25 cellular contexts compared by ENCODE assay signal in genomic region chr2:112954364-112954763, GRCh38. TPM values are rescaled to one million over a fixed set of nuclear protein-coding genes. Genes with fewer than 3 reads are reported as not detected.
DNase-seq lines count a peak whose midpoint lies in the region; ATAC-seq, FAIRE-seq and TF ChIP-seq lines count a peak whose summit lies in the region.
"Had no signal": no experiment of that assay in that cellular context is flagged by ENCODE, and none has a peak within 500 bp of the region (broad histone marks: within the 10 kb centered on the region; RNA-seq: fewer than 3 reads in every experiment).

No MANE protein-coding gene starts in this region.

- dilution Hi-C loops in keratinocyte (cut with MboI; ENCODE audit: extremely low pct_ligation_motif_present, low sequenced_read_pairs): no loop called here

- CTCF ChIA-PET in K562 (lab: Yijun Ruan, JAX; ENCODE audit: low intra/inter-chr PET ratio): no interaction called here

- no peaks in the 10 kb centered on the region; a peak in 1 of 5 replicates for H3K4me1 ChIP-seq in K562 (replicated peaks in 1 of 2; ENCODE audit: control insufficient read depth in 2 of 2, insufficient read depth in 2 of 2, low read length in 2 of 2)
- H3K4me1 ChIP-seq in keratinocyte (ENCODE audit: control insufficient read depth, extremely low read depth, insufficient read depth, low read length): peaks cover 10% of the 10 kb centered on the region
- H3K4me1 ChIP-seq in effector memory CD4-positive, alpha-beta T cell (ENCODE audit: control insufficient read depth, insufficient read depth, low read length, poor library complexity, severe bottlenecking): no peaks in the 10 kb centered on the region

- no peaks in the 10 kb centered on the region for H3K4me1 Mint-ChIP-seq in osteocyte (ENCODE audit: unreplicated experiment)
- no peaks in the 10 kb centered on the region for H3K4me1 Mint-ChIP-seq in T-helper 17 cell
- H3K4me1 Mint-ChIP-seq: CD4-positive, alpha-beta memory T cell had no signal

- no peak overlapping the region for H3K9ac ChIP-seq in K562 (ENCODE audit: insufficient read depth in 1 of 2, low read depth in 2 of 2, low read length in 2 of 2)
- H3K9ac ChIP-seq in keratinocyte (ENCODE audit: control insufficient read depth, extremely low read depth, insufficient read depth, low read length): no peak overlapping the region

- no peak for DNase-seq in K562 (ENCODE audit: extremely low read depth in 1 of 4, low spot score in 3 of 4)
- peak; percentile 43 for DNase-seq in bronchial epithelial cell (ENCODE audit: low read depth)
- no peak for DNase-seq in epithelial cell of prostate (ENCODE audit: low read depth, low spot score)
- no peak for DNase-seq in keratinocyte (ENCODE audit: low read depth, low spot score)
- no peak for DNase-seq in effector memory CD4-positive, alpha-beta T cell
- no peak for DNase-seq in osteocyte (ENCODE audit: extremely low spot score, unreplicated experiment)
- DNase-seq in T-helper 17 cell: no peak
- DNase-seq in stimulated activated CD4-positive, alpha-beta T cell treated with anti-CD3 and anti-CD28 coated beads, Interleukin-4, amount 100 ng/mL, for 24 hours: no peak
- DNase-seq: C1 segment of cervical spinal cord; Calu3; CD4-positive, alpha-beta memory T cell; COR-L47; DMS53; DMS79 treated with DMSO at 0.1 percent for 48 hours; GF-D8; GOT3; H7; HCEC 1CT had no signal

- no TSS peak for BruUV-seq in K562 (replicated peaks; lab: Mats Ljungman, UMichigan)

- H3K36me3 ChIP-seq in K562 (ENCODE audit: control insufficient read depth, insufficient read depth, low read length) (no peaks in the 10 kb centered on the region), bronchial epithelial cell (ENCODE audit: control insufficient read depth, insufficient read depth, low read length) (no peaks in the 10 kb centered on the region), keratinocyte (ENCODE audit: control insufficient read depth in 2 of 2, extremely low read depth in 1 of 2, insufficient read depth in 2 of 2, low read length in 2 of 2) (no peaks in the 10 kb centered on the region)
- H3K36me3 ChIP-seq in effector memory CD4-positive, alpha-beta T cell (ENCODE audit: control insufficient read depth, insufficient read depth, low read length): no peaks in the 10 kb centered on the region

- H3K4me3 Mint-ChIP-seq in osteocyte (ENCODE audit: unreplicated experiment) (no peak overlapping the region), T-helper 17 cell (no peak overlapping the region)
- H3K4me3 Mint-ChIP-seq: CD4-positive, alpha-beta memory T cell had no signal

- TF ChIP-seq RAD21 in K562 (CRISPR knock-in tag; conservative IDR thresholded peaks at IDR 0.05 in 1 of 2, IDR thresholded peaks at IDR 0.05 in 1 of 2): no peak

- H3K9me3 ChIP-seq in K562 (replicated peaks; ENCODE audit: control insufficient read depth, insufficient read depth, low read depth, low read length) (no peaks in the 10 kb centered on the region), keratinocyte (ENCODE audit: control insufficient read depth, low read depth, low read length) (no peaks in the 10 kb centered on the region), T-helper 17 cell (ENCODE audit: control insufficient read depth, low read length, poor library complexity, severe bottlenecking) (peaks cover 2% of the 10 kb centered on the region)
- H3K9me3 ChIP-seq in effector memory CD4-positive, alpha-beta T cell (ENCODE audit: control insufficient read depth, low read length): no peaks in the 10 kb centered on the region

- H3K27me3 Mint-ChIP-seq in osteocyte (ENCODE audit: unreplicated experiment) (peaks cover 44% of the 10 kb centered on the region), T-helper 17 cell (peaks cover 30% of the 10 kb centered on the region)

- no peak overlapping the region for H3K4me3 ChIP-seq in K562
- H3K4me3 ChIP-seq in bronchial epithelial cell (ENCODE audit: low read depth, low read length): no peak overlapping the region
- no peak overlapping the region for H3K4me3 ChIP-seq in keratinocyte (ENCODE audit: control insufficient read depth in 2 of 3, extremely low read depth in 1 of 3, insufficient read depth in 2 of 3, low read depth in 1 of 3, low read length in 3 of 3)
- H3K4me3 ChIP-seq in effector memory CD4-positive, alpha-beta T cell (ENCODE audit: insufficient read depth, low read depth, low read length, poor library complexity, severe bottlenecking): no peak overlapping the region

- H3K36me3 Mint-ChIP-seq in osteocyte (ENCODE audit: unreplicated experiment) (no peaks in the 10 kb centered on the region), T-helper 17 cell (ENCODE audit: low read depth) (peaks cover 4% of the 10 kb centered on the region)
- H3K36me3 Mint-ChIP-seq: CD4-positive, alpha-beta memory T cell had no signal

- no peaks in the 10 kb centered on the region for H3K9me3 Mint-ChIP-seq in osteocyte (ENCODE audit: unreplicated experiment)

- no peak for TF ChIP-seq POLR2A in K562 (conservative IDR thresholded peaks at IDR 0.05)

- in situ Hi-C loops in K562 (cut with MboI): no loop called here

- no peaks in the 10 kb centered on the region for H4K20me1 ChIP-seq in K562 (replicated peaks; ENCODE audit: control insufficient read depth, insufficient read depth, low read length)
- H4K20me1 ChIP-seq in keratinocyte (ENCODE audit: control insufficient read depth, extremely low read depth, insufficient read depth, low read length): no peaks in the 10 kb centered on the region

- peak overlapping the region; percentile 16; the same call in 1 of the 2 replicates for H2AFZ ChIP-seq in K562 (ENCODE audit: low read depth, low read length)
- peak overlapping the region; percentile 58 for H2AFZ ChIP-seq in keratinocyte (ENCODE audit: control insufficient read depth, low read length)

- no peaks in the 10 kb centered on the region for H3K79me2 ChIP-seq in K562 (ENCODE audit: control insufficient read depth, insufficient read depth, low read length)
- H3K79me2 ChIP-seq in keratinocyte (ENCODE audit: control insufficient read depth, insufficient read depth, low read length): no peaks in the 10 kb centered on the region

- H3K27me3 ChIP-seq in K562 (ENCODE audit: control insufficient read depth in 2 of 2, insufficient read depth in 2 of 2, low read length in 2 of 2): peaks cover 21 to 35% of the 10 kb centered on the region in 2 experiments
- no peaks in the 10 kb centered on the region for H3K27me3 ChIP-seq in bronchial epithelial cell (ENCODE audit: control insufficient read depth, insufficient read depth, low read length)
- no peaks in the 10 kb centered on the region for H3K27me3 ChIP-seq in keratinocyte (ENCODE audit: control insufficient read depth, extremely low read depth, insufficient read depth, low read length)
- H3K27me3 ChIP-seq in effector memory CD4-positive, alpha-beta T cell (replicated peaks; ENCODE audit: control insufficient read depth, insufficient read depth, low read length, poor library complexity, severe bottlenecking): no peaks in the 10 kb centered on the region

- intact Hi-C loops in K562 (cut with micrococcal nuclease): loop anchor here (10.0 kb wide), 1 partner anchor 130 kb away; no protein-coding TSS in a partner anchor

- no peak overlapping the region for H3K27ac Mint-ChIP-seq in osteocyte (ENCODE audit: unreplicated experiment)
- no peak overlapping the region for H3K27ac Mint-ChIP-seq in T-helper 17 cell
- H3K27ac Mint-ChIP-seq: CD4-positive, alpha-beta memory T cell had no signal

- H3K4me2 ChIP-seq in K562 (ENCODE audit: insufficient read depth, low read length) (no peak overlapping the region), keratinocyte (ENCODE audit: control insufficient read depth, extremely low read depth, insufficient read depth, low read depth, low read length) (peak overlapping the region; percentile 52)

- POLR2A ChIA-PET in K562 (lab: Yijun Ruan, JAX): interaction anchor here (1.0 kb wide), 1 partner anchor 128 kb away, joined by 3 read pairs; no protein-coding TSS in a partner anchor

- no peaks in the 10 kb centered on the region for H3K9me1 ChIP-seq in K562 (ENCODE audit: control insufficient read depth, insufficient read depth, low read length)
- no peaks in the 10 kb centered on the region for H3K9me1 ChIP-seq in keratinocyte (ENCODE audit: control insufficient read depth, extremely low read depth, insufficient read depth, low read length)

- whole genome bisulfite sequencing in K562 (ENCODE audit: insufficient coverage, low coverage, missing lambda C conversion rate): 2% methylated on average over 7 of the region's 7 CpGs

- ATAC-seq in K562 (no peak), T-helper 17 cell (no peak)

- H3K27ac ChIP-seq in K562 (ENCODE audit: extremely low read depth, low read depth, low read length) (no peak overlapping the region), epithelial cell of prostate (peak overlapping the region; percentile 34), keratinocyte (ENCODE audit: control insufficient read depth, insufficient read depth, low read length) (no peak overlapping the region)
- no peak overlapping the region for H3K27ac ChIP-seq in effector memory CD4-positive, alpha-beta T cell (ENCODE audit: insufficient read depth, low read length, poor library complexity, severe bottlenecking)

- TF ChIP-seq EP300 in K562 (IDR thresholded peaks at IDR 0.05; ENCODE audit: low read length): no peak

- TF ChIP-seq CTCF in K562 (IDR thresholded peaks at IDR 0.05 in 2 of 3, conservative IDR thresholded peaks at IDR 0.05 in 1 of 3; ENCODE audit: insufficient read depth in 2 of 3, low read depth in 1 of 3, low read length in 3 of 3) (no peak), bronchial epithelial cell (IDR thresholded peaks at IDR 0.05; ENCODE audit: insufficient read depth, low read length, severe bottlenecking) (no peak), keratinocyte (optimal IDR thresholded peaks at IDR 0.05 in 1 of 3, IDR thresholded peaks at IDR 0.05 in 1 of 3, conservative IDR thresholded peaks at IDR 0.05 in 1 of 3; ENCODE audit: extremely low read depth in 1 of 3, insufficient read depth in 2 of 3, low read length in 3 of 3) (no peak), osteocyte (IDR thresholded peaks at IDR 0.05) (no peak)

- no peak for FAIRE-seq in K562 (lab: Jason Lieb, UNC)
- no peak for FAIRE-seq in bronchial epithelial cell (lab: Jason Lieb, UNC)
- FAIRE-seq in keratinocyte (lab: Jason Lieb, UNC): no peak
- FAIRE-seq: GM12891, GM18507 had no signal

RNA-seq across cellular contexts. Expression of gene IL36G, which starts 23.4 kb away (rescaled TPM):
- total RNA-seq in K562 (2011; cell fraction: chromatin; rRNA removed; ENCODE audit: low replicate concordance): not detected in 2 replicates
- not detected in 2 replicates for total RNA-seq in K562 (2011; cell fraction: nucleolus; rRNA removed)
- not detected in 2 replicates for total RNA-seq in K562 (2011; cell fraction: nucleoplasm; rRNA removed)
- total RNA-seq in K562 (2014; rRNA removed) (not detected in 2 replicates), K562 (2014; rRNA removed; fragmentation: Illumina TruSeq; extraction: Trizol) (not detected in 2 replicates), K562 (2015; rRNA removed; fragmentation: Illumina TruSeq; extraction: Trizol) (not detected in 2 replicates), K562 (2021) (not detected in 2 replicates), bronchial epithelial cell (0.51 TPM in 1 of 2 replicates, not detected in the other), osteocyte (not detected in 2 replicates), T-helper 17 cell (not detected)
- polyA plus RNA-seq in K562 (2011; rRNA removed) (not detected in 2 replicates), K562 (2014; fragmentation: Illumina TruSeq; extraction: Trizol) (not detected in 2 replicates), K562 (2014; fragmentation: Nextera tagmentation; extraction: Ambion mirVana) (not detected), K562 (2014; rRNA removed) (not detected in 2 replicates), keratinocyte (8.0 to 62.8 TPM (median 20.2 TPM) in 3 replicates)
- not detected in 2 replicates for polyA plus RNA-seq in K562 (2011; cell fraction: cytosol; rRNA removed)
- polyA plus RNA-seq in K562 (2011; cell fraction: nucleus; rRNA removed): 0.46 TPM in 1 of 2 replicates, not detected in the other
- polyA plus RNA-seq in K562 (2012): 0.10 TPM in 1 of 2 replicates, not detected in the other
- polyA minus RNA-seq in K562 (2011; rRNA and poly(A)+ RNA removed): not detected in 2 replicates
- not detected in 2 replicates for polyA minus RNA-seq in K562 (2011; cell fraction: cytosol; rRNA and poly(A)+ RNA removed)
- polyA minus RNA-seq in K562 (2011; cell fraction: nucleus; rRNA and poly(A)+ RNA removed): not detected in 2 replicates
- 14.2 TPM for polyA plus RNA-seq in keratinocyte (2011; ENCODE audit: low read depth)
- 8.3 and 21.5 TPM in 2 replicates for polyA plus RNA-seq in keratinocyte (2011; cell fraction: cytosol; rRNA removed)
- polyA plus RNA-seq in keratinocyte (2011; cell fraction: nucleus; rRNA removed): 44.1 and 55.0 TPM in 2 replicates
- 7.0 and 30.8 TPM in 2 replicates for polyA plus RNA-seq in keratinocyte (2012; ENCODE audit: low replicate concordance)
- polyA minus RNA-seq in keratinocyte: 0.56 to 27.8 TPM (median 5.7 TPM) in 3 replicates
- polyA minus RNA-seq in keratinocyte (2011; cell fraction: cytosol; rRNA and poly(A)+ RNA removed): 9.8 TPM
- 13.3 and 16.3 TPM in 2 replicates for polyA minus RNA-seq in keratinocyte (2011; cell fraction: nucleus; rRNA and poly(A)+ RNA removed)
- total RNA-seq: A172; A673; CD4-positive, alpha-beta memory T cell; G401; H7 had no signal
- polyA plus RNA-seq: BJ; CD4-positive, alpha-beta memory T cell had no signal

RNA-seq across cellular contexts. Expression of gene IL37, which starts 43.4 kb away (rescaled TPM):
- not detected in 2 replicates for total RNA-seq in K562 (2011; cell fraction: chromatin; rRNA removed; ENCODE audit: low replicate concordance)
- not detected in 2 replicates for total RNA-seq in K562 (2011; cell fraction: nucleolus; rRNA removed)
- not detected in 2 replicates for total RNA-seq in K562 (2011; cell fraction: nucleoplasm; rRNA removed)
- total RNA-seq in K562 (2014; rRNA removed) (not detected in 2 replicates), K562 (2014; rRNA removed; fragmentation: Illumina TruSeq; extraction: Trizol) (not detected in 2 replicates), K562 (2015; rRNA removed; fragmentation: Illumina TruSeq; extraction: Trizol) (not detected in 2 replicates), K562 (2021) (not detected in 2 replicates), bronchial epithelial cell (not detected in 2 replicates), osteocyte (not detected in 2 replicates), T-helper 17 cell (not detected)
- polyA plus RNA-seq in K562 (2011; rRNA removed) (not detected in 2 replicates), K562 (2014; fragmentation: Illumina TruSeq; extraction: Trizol) (not detected in 2 replicates), K562 (2014; fragmentation: Nextera tagmentation; extraction: Ambion mirVana) (not detected), K562 (2014; rRNA removed) (not detected in 2 replicates), keratinocyte (0.33 to 0.73 TPM (median 0.63 TPM) in 3 replicates)
- polyA plus RNA-seq in K562 (2011; cell fraction: cytosol; rRNA removed): 0.09 TPM in 1 of 2 replicates, not detected in the other
- polyA plus RNA-seq in K562 (2011; cell fraction: nucleus; rRNA removed): 0.48 TPM in 1 of 2 replicates, not detected in the other
- not detected in 2 replicates for polyA plus RNA-seq in K562 (2012)
- polyA minus RNA-seq in K562 (2011; rRNA and poly(A)+ RNA removed): not detected in 2 replicates
- not detected in 2 replicates for polyA minus RNA-seq in K562 (2011; cell fraction: cytosol; rRNA and poly(A)+ RNA removed)
- not detected in 2 replicates for polyA minus RNA-seq in K562 (2011; cell fraction: nucleus; rRNA and poly(A)+ RNA removed)
- polyA plus RNA-seq in keratinocyte (2011; ENCODE audit: low read depth): 3.9 TPM
- 0.44 and 0.51 TPM in 2 replicates for polyA plus RNA-seq in keratinocyte (2011; cell fraction: cytosol; rRNA removed)
- 0.36 and 0.82 TPM in 2 replicates for polyA plus RNA-seq in keratinocyte (2011; cell fraction: nucleus; rRNA removed)
- polyA plus RNA-seq in keratinocyte (2012; ENCODE audit: low replicate concordance): 0.63 and 12.8 TPM in 2 replicates
- 0.32 TPM in 1 of 3 replicates, not detected in the others for polyA minus RNA-seq in keratinocyte
- polyA minus RNA-seq in keratinocyte (2011; cell fraction: cytosol; rRNA and poly(A)+ RNA removed): not detected
- polyA minus RNA-seq in keratinocyte (2011; cell fraction: nucleus; rRNA and poly(A)+ RNA removed): not detected in 2 replicates
- total RNA-seq: A172; A673; CD4-positive, alpha-beta memory T cell; Daoy; G401 had no signal
- polyA plus RNA-seq: BJ; CD4-positive, alpha-beta memory T cell had no signal

RNA-seq across cellular contexts. Expression of gene IL36A, which starts 50.9 kb away (rescaled TPM):
- not detected in 2 replicates for total RNA-seq in K562 (2011; cell fraction: chromatin; rRNA removed; ENCODE audit: low replicate concordance)
- total RNA-seq in K562 (2011; cell fraction: nucleolus; rRNA removed): not detected in 2 replicates
- not detected in 2 replicates for total RNA-seq in K562 (2011; cell fraction: nucleoplasm; rRNA removed)
- not detected in 2 replicates for total RNA-seq in K562 (2014; rRNA removed)
- not detected in 2 replicates for total RNA-seq in K562 (2014; rRNA removed; fragmentation: Illumina TruSeq; extraction: Trizol)
- total RNA-seq in K562 (2015; rRNA removed; fragmentation: Illumina TruSeq; extraction: Trizol): not detected in 2 replicates
- not detected in 2 replicates for total RNA-seq in K562 (2021)
- not detected in 2 replicates for polyA plus RNA-seq in K562 (2011; rRNA removed)
- not detected in 2 replicates for polyA plus RNA-seq in K562 (2011; cell fraction: cytosol; rRNA removed)
- not detected in 2 replicates for polyA plus RNA-seq in K562 (2011; cell fraction: nucleus; rRNA removed)
- polyA plus RNA-seq in K562 (2012): not detected in 2 replicates
- polyA plus RNA-seq in K562 (2014; fragmentation: Illumina TruSeq; extraction: Trizol): not detected in 2 replicates
- not detected for polyA plus RNA-seq in K562 (2014; fragmentation: Nextera tagmentation; extraction: Ambion mirVana)
- not detected in 2 replicates for polyA plus RNA-seq in K562 (2014; rRNA removed)
- polyA minus RNA-seq in K562 (2011; rRNA and poly(A)+ RNA removed): not detected in 2 replicates
- not detected in 2 replicates for polyA minus RNA-seq in K562 (2011; cell fraction: cytosol; rRNA and poly(A)+ RNA removed)
- not detected in 2 replicates for polyA minus RNA-seq in K562 (2011; cell fraction: nucleus; rRNA and poly(A)+ RNA removed)
- total RNA-seq in bronchial epithelial cell: 6.3 and 11.5 TPM in 2 replicates
- polyA plus RNA-seq in keratinocyte: not detected in 3 replicates
- not detected for polyA plus RNA-seq in keratinocyte (2011; ENCODE audit: low read depth)
- not detected in 2 replicates for polyA plus RNA-seq in keratinocyte (2011; cell fraction: cytosol; rRNA removed)
- not detected in 2 replicates for polyA plus RNA-seq in keratinocyte (2011; cell fraction: nucleus; rRNA removed)
- not detected in 2 replicates for polyA plus RNA-seq in keratinocyte (2012; ENCODE audit: low replicate concordance)
- not detected in 3 replicates for polyA minus RNA-seq in keratinocyte
- not detected for polyA minus RNA-seq in keratinocyte (2011; cell fraction: cytosol; rRNA and poly(A)+ RNA removed)
- not detected in 2 replicates for polyA minus RNA-seq in keratinocyte (2011; cell fraction: nucleus; rRNA and poly(A)+ RNA removed)
- total RNA-seq in osteocyte: not detected in 2 replicates
- not detected for total RNA-seq in T-helper 17 cell
- total RNA-seq: A172; A673; Calu3; CD4-positive, alpha-beta memory T cell; Daoy; G401; H7 had no signal
- polyA plus RNA-seq: BJ had no signal
